In genomic region chr2:240568678-240569522, GRCh38 we compare ENCODE assay signal across 8 cellular contexts. TPM values are rescaled to one million over a fixed set of nuclear protein-coding genes. Genes with fewer than 3 reads are reported as not detected.
A peak's percentile ranks its signal among the peaks of the same experiment; 100 is the strongest.
DNase-seq lines count a peak whose midpoint lies in the region; ATAC-seq and TF ChIP-seq lines count a peak whose summit lies in the region.

No MANE protein-coding gene starts in this region.

- H3K4me2 ChIP-seq in neural cell (ENCODE audit: low read length): peak overlapping the region; percentile 83

- no peak for TF ChIP-seq EP300 in neural cell (conservative IDR thresholded peaks at IDR 0.05; ENCODE audit: poor library complexity, severe bottlenecking)

- H4K20me1 ChIP-seq in neural cell (ENCODE audit: insufficient read depth): no peaks in the 10 kb centered on the region

- H3K4me3 ChIP-seq in neural cell (ENCODE audit: low read length): peak overlapping the region; percentile 81

- H3K27me3 ChIP-seq in neural cell (ENCODE audit: insufficient read depth, low read depth, low read length): no peaks in the 10 kb centered on the region

- no peak for TF ChIP-seq RAD21 in neural cell (conservative IDR thresholded peaks at IDR 0.05)

- no peak overlapping the region for H2AFZ ChIP-seq in neural cell (ENCODE audit: low read depth, low read length)

- peak; percentile 24 for ATAC-seq in HG02885 (IDR thresholded peaks at IDR 0.05; ENCODE audit: poor library complexity, unreplicated experiment)

- peaks cover 3% of the 10 kb centered on the region for H3F3A ChIP-seq in neural cell (ENCODE audit: insufficient read depth, low read length, poor library complexity, severe bottlenecking)

- no peaks in the 10 kb centered on the region for H3K9me2 ChIP-seq in neural cell (ENCODE audit: insufficient read depth, low read length)

- no peaks in the 10 kb centered on the region for H3K36me3 ChIP-seq in neural cell (ENCODE audit: insufficient read depth, low read length)

- DNase-seq in SIG-M5 treated with dmso at 0.1 percent for 504 hours (lab: John Stamatoyannopoulos, UW; ENCODE audit: unreplicated experiment): peak; percentile 43
- no peak for DNase-seq in SIG-M5 (lab: John Stamatoyannopoulos, UW)
- peak; percentile 34 to 51 for DNase-seq in NOMO-1 (lab: John Stamatoyannopoulos, UW; ENCODE audit: unreplicated experiment in 2 of 2)
- DNase-seq in activated naive CD4-positive, alpha-beta T cell treated with Interleukin-2 at 50 U/mL for 16 hours: peak; percentile 44
- DNase-seq in germinal center (ENCODE audit: low spot score): peak; percentile 67
- DNase-seq in cerebellar nuclear complex (lab: John Stamatoyannopoulos, UW): no peak

- peak overlapping the region; percentile 24 for H3K27ac ChIP-seq in neural cell (ENCODE audit: low read length)

- no peak for TF ChIP-seq CTCF in neural cell (IDR thresholded peaks at IDR 0.05; ENCODE audit: poor library complexity, severe bottlenecking)

- H3K9me3 ChIP-seq in neural cell (ENCODE audit: low read length): no peaks in the 10 kb centered on the region

- H3K9ac ChIP-seq in neural cell (ENCODE audit: low read length): peak overlapping the region; percentile 72

- peaks cover 6% of the 10 kb centered on the region for H3K79me2 ChIP-seq in neural cell (replicated peaks; ENCODE audit: insufficient read depth, low read length)

TF ChIP-seq in neural cell, 6 proteins besides CTCF, POLR2A, EP300 and RAD21:
- TF ChIP-seq EZH2 (IDR thresholded peaks at IDR 0.05; ENCODE audit: borderline replicate concordance, insufficient read depth, low read length, poor library complexity, severe bottlenecking) (no peak), REST (IDR thresholded peaks at IDR 0.05; ENCODE audit: borderline replicate concordance) (peak; percentile 35), TAF1 (IDR thresholded peaks at IDR 0.05; ENCODE audit: low read depth) (peak; percentile 22), MXI1 (conservative IDR thresholded peaks at IDR 0.05; ENCODE audit: poor library complexity, severe bottlenecking) (peak; percentile 49), POLR2AphosphoS5 (IDR thresholded peaks at IDR 0.05) (no peak)

RNA-seq across cellular contexts. Expression of gene RNPEPL1, which starts 0.6 kb away (rescaled TPM):
- polyA plus RNA-seq in neural cell: 16.1 and 23.3 TPM in 2 replicates
- polyA minus RNA-seq in neural cell: 9.3 and 10.5 TPM in 2 replicates

RNA-seq across cellular contexts. Expression of gene DUSP28, which starts 8.7 kb away (rescaled TPM):
- polyA plus RNA-seq in neural cell: 20.3 and 26.6 TPM in 2 replicates
- 8.5 and 11.2 TPM in 2 replicates for polyA minus RNA-seq in neural cell

RNA-seq across cellular contexts. Expression of gene ANKMY1, which starts 11.1 kb away (rescaled TPM):
- polyA plus RNA-seq in neural cell: 6.6 and 16.6 TPM in 2 replicates
- polyA minus RNA-seq in neural cell: 9.5 and 10.0 TPM in 2 replicates

RNA-seq across cellular contexts. Expression of gene CAPN10, which starts 17.6 kb away (rescaled TPM):
- polyA plus RNA-seq in neural cell: 120 and 138 TPM in 2 replicates
- 44.2 and 52.8 TPM in 2 replicates for polyA minus RNA-seq in neural cell

RNA-seq across cellular contexts. Expression of gene GPR35, which starts 56.4 kb away (rescaled TPM):
- 2.8 and 4.1 TPM in 2 replicates for polyA plus RNA-seq in neural cell
- polyA minus RNA-seq in neural cell: 0.58 and 1.9 TPM in 2 replicates

Comparison
In these comparisons a context has a peak if more than half of its experiments do, and no peak if none do; other contexts are left out.
1. DNase-seq: peak in SIG-M5 treated with dmso at 0.1 percent for 504 hours (single experiment), NOMO-1 (2 of 2), activated naive CD4-positive, alpha-beta T cell treated with Interleukin-2 at 50 U/mL for 16 hours (single experiment) and germinal center (single experiment); none in SIG-M5 (single experiment) and cerebellar nuclear complex (0 of 2).